In genomic region chr1:218275823-218276222, GRCh38 we compare ENCODE assay signal across 30 cellular contexts. TPM values are rescaled to one million over a fixed set of nuclear protein-coding genes. Genes with fewer than 3 reads are reported as not detected.
DNase-seq lines count a peak whose midpoint lies in the region; ATAC-seq, FAIRE-seq and TF ChIP-seq lines count a peak whose summit lies in the region.
"Had no signal": no experiment of that assay in that cellular context is flagged by ENCODE, and none has a peak within 500 bp of the region (broad histone marks: within the 10 kb centered on the region; RNA-seq: fewer than 3 reads in every experiment).

No MANE protein-coding gene starts in this region.

- H3K79me2 ChIP-seq in K562 (ENCODE audit: control insufficient read depth, insufficient read depth, low read length), result no peaks in the 10 kb centered on the region

- no peaks in the 10 kb centered on the region for H3K9me3 ChIP-seq in K562 (replicated peaks; ENCODE audit: control insufficient read depth, insufficient read depth, low read depth, low read length)
- H3K9me3 ChIP-seq: BE2C; BLaER1; BLaER1 treated with 17β-estradiol and CSF1 and Interleukin-3, amounts not matched to agents 10 nM and 100 nM; Caco-2 had no signal

- TF ChIP-seq EP300 in K562 (IDR thresholded peaks at IDR 0.05; ENCODE audit: low read length), result peak; percentile 5; the same call in 1 of the 2 replicates

- intact Hi-C loops in K562 (cut with micrococcal nuclease), result no loop called here

- POLR2A ChIA-PET in K562 (lab: Yijun Ruan, JAX), result interaction anchor here (0.8 to 2.0 kb wide), 2 partner anchors 9 to 28 kb away, joined by 3 to 6 read pairs; partner anchors contain the start of gene RRP15

- TF ChIP-seq POLR2A in K562 (conservative IDR thresholded peaks at IDR 0.05), result no peak

- DNase-seq in OCI-M1 (lab: John Stamatoyannopoulos, UW) (peak; percentile 34), K562 (ENCODE audit: extremely low read depth in 1 of 4, low spot score in 3 of 4) (no peak), foreskin melanocyte (no peak)
- DNase-seq: 8988T; ACHN; AML-193; BE2C; C1 segment of cervical spinal cord; Caco-2; Calu3; CD4-positive, alpha-beta memory T cell; CD4-positive, alpha-beta T cell; CD4-positive, CD25-positive, alpha-beta regulatory T cell; CD8-positive, alpha-beta memory T cell; CD8-positive, alpha-beta T cell; COR-L47; DMS 273 treated with DMSO at 0.1 percent for 48 hours; DMS153; DMS53; DMS79; DMS79 treated with DMSO at 0.1 percent for 48 hours; DND-41; EL had no signal

- H3K27me3 ChIP-seq in K562 (ENCODE audit: control insufficient read depth in 2 of 2, insufficient read depth in 2 of 2, low read length in 2 of 2), result 0 out of 5 replicates have a peak, but pooled peaks cover 0 to 4% of the 10 kb centered on the region in 2 experiments
- H3K27me3 ChIP-seq: BE2C; BLaER1; BLaER1 treated with 17β-estradiol and CSF1 and Interleukin-3, amounts not matched to agents 10 nM and 100 nM had no signal

- H3K4me2 ChIP-seq in K562 (ENCODE audit: insufficient read depth, low read length), result no peak overlapping the region
- H3K4me2 ChIP-seq: A549; BLaER1; BLaER1 treated with 17β-estradiol and CSF1 and Interleukin-3, amounts not matched to agents 10 nM and 100 nM had no signal

- no peaks in the 10 kb centered on the region for H4K20me1 ChIP-seq in K562 (replicated peaks; ENCODE audit: control insufficient read depth, insufficient read depth, low read length)
- H4K20me1 ChIP-seq: BLaER1; BLaER1 treated with 17β-estradiol and CSF1 and Interleukin-3, amounts not matched to agents 10 nM and 100 nM had no signal

- FAIRE-seq in K562 (lab: Jason Lieb, UNC), result no peak
- FAIRE-seq: A204.1, A549 had no signal

- H2AFZ ChIP-seq in K562 (ENCODE audit: low read depth, low read length), result no peak overlapping the region

- H3K4me3 ChIP-seq in K562, result no peak overlapping the region
- H3K4me3 ChIP-seq: A549; BLaER1; BLaER1 treated with 17β-estradiol and CSF1 and Interleukin-3, amounts not matched to agents 10 nM and 100 nM had no signal

- no peak overlapping the region for H3K27ac ChIP-seq in K562 (ENCODE audit: extremely low read depth, low read depth, low read length)
- H3K27ac ChIP-seq: 22Rv1; A549; BLaER1; BLaER1 treated with 17β-estradiol and CSF1 and Interleukin-3, amounts not matched to agents 10 nM and 100 nM; C4-2B had no signal

- peak; percentile 39; the same call in 2 of the 3 replicates for ATAC-seq in K562
- ATAC-seq in GM19397 (IDR thresholded peaks at IDR 0.05; ENCODE audit: unreplicated experiment), result no peak
- ATAC-seq: A549; CD8-positive, alpha-beta T cell had no signal

- CTCF ChIA-PET in K562 (lab: Yijun Ruan, JAX; ENCODE audit: low intra/inter-chr PET ratio), result no interaction called here

- no peak for TF ChIP-seq CTCF in K562 (IDR thresholded peaks at IDR 0.05 in 2 of 3, conservative IDR thresholded peaks at IDR 0.05 in 1 of 3; ENCODE audit: insufficient read depth in 2 of 3, low read depth in 1 of 3, low read length in 3 of 3)

- in situ Hi-C loops in K562 (cut with MboI), result no loop called here

- WGBS in K562 (ENCODE audit: insufficient coverage, low coverage, missing lambda C conversion rate), result 0% methylated on average over 2 of the region's 2 CpGs

- H3K4me1 ChIP-seq in K562 (replicated peaks in 1 of 2; ENCODE audit: control insufficient read depth in 2 of 2, insufficient read depth in 2 of 2, low read length in 2 of 2), result no peaks in the 10 kb centered on the region; a peak in 1 of 5 replicates
- H3K4me1 ChIP-seq: A549, BE2C, BLaER1, Caco-2 had no signal

- no TSS peak for BruUV-seq in K562 (replicated peaks; lab: Mats Ljungman, UMichigan)

- no peak overlapping the region for H3K9ac ChIP-seq in K562 (ENCODE audit: insufficient read depth in 1 of 2, low read depth in 2 of 2, low read length in 2 of 2)
- H3K9ac ChIP-seq: BLaER1; BLaER1 treated with 17β-estradiol and CSF1 and Interleukin-3, amounts not matched to agents 10 nM and 100 nM had no signal

- H3K9me1 ChIP-seq in K562 (ENCODE audit: control insufficient read depth, insufficient read depth, low read length), result no peaks in the 10 kb centered on the region

- TF ChIP-seq RAD21 in K562 (CRISPR knock-in tag; conservative IDR thresholded peaks at IDR 0.05 in 1 of 2, IDR thresholded peaks at IDR 0.05 in 1 of 2), result no peak

- H3K36me3 ChIP-seq in K562 (ENCODE audit: control insufficient read depth, insufficient read depth, low read length), result no peaks in the 10 kb centered on the region
- H3K36me3 ChIP-seq: BE2C; BLaER1; BLaER1 treated with 17β-estradiol and CSF1 and Interleukin-3, amounts not matched to agents 10 nM and 100 nM had no signal

TF ChIP-seq in K562, 482 proteins besides CTCF, POLR2A, EP300 and RAD21 (continues in another document):
- TF ChIP-seq KDM1A (IDR thresholded peaks at IDR 0.05), result peak; percentile 49 to 53; a peak in 3 of 4 replicates
- peak; percentile 62 for TF ChIP-seq TCF3 (CRISPR knock-in tag; IDR thresholded peaks at IDR 0.05)
- TF ChIP-seq CBFA2T3 (IDR thresholded peaks at IDR 0.05), result peak; percentile 62
- TF ChIP-seq TEAD4 (IDR thresholded peaks at IDR 0.05; ENCODE audit: low read length), result peak; percentile 24; the same call in 1 of the 2 replicates
- TF ChIP-seq TEAD4 (CRISPR knock-in tag; IDR thresholded peaks at IDR 0.05; ENCODE audit: borderline replicate concordance), result no peak
- no peak for TF ChIP-seq ZKSCAN3 (CRISPR knock-in tag; IDR thresholded peaks at IDR 0.05)
- TF ChIP-seq TAL1 (IDR thresholded peaks at IDR 0.05), result peak; percentile 43; the same call in 1 of the 2 replicates
- no peak for TF ChIP-seq KAT8 (IDR thresholded peaks at IDR 0.05; ENCODE audit: low read depth)
- TF ChIP-seq PKNOX1 (IDR thresholded peaks at IDR 0.05), result peak; percentile 33; the same call in 1 of the 2 replicates
- TF ChIP-seq ZNF436 (CRISPR knock-in tag; IDR thresholded peaks at IDR 0.05), result no peak
- TF ChIP-seq CBX3 (IDR thresholded peaks at IDR 0.05; ENCODE audit: borderline replicate concordance in 1 of 2, low read length in 2 of 2), result no peak
- TF ChIP-seq MEF2A (IDR thresholded peaks at IDR 0.05; ENCODE audit: control insufficient read depth, low read depth, low read length), result no peak
- TF ChIP-seq ARID1B (IDR thresholded peaks at IDR 0.05), result peak; percentile 68
- peak; percentile 29; the same call in 1 of the 2 replicates for TF ChIP-seq CBFA2T2 (conservative IDR thresholded peaks at IDR 0.05)
- no peak for TF ChIP-seq ELF1 (tag; IDR thresholded peaks at IDR 0.05)
- peak; percentile 58; the same call in 1 of the 2 replicates for TF ChIP-seq STAT5A (IDR thresholded peaks at IDR 0.05; ENCODE audit: borderline replicate concordance, low read length)
- 0 out of 4 replicates have a peak, but pooled peaks of 1 of the 2 experiments have one; percentile 23 for TF ChIP-seq HDAC1 (IDR thresholded peaks at IDR 0.05)

RNA-seq across cellular contexts. Expression of gene RRP15, which starts 9.3 kb away (rescaled TPM):
- 7.8 and 25.2 TPM in 2 replicates for total RNA-seq in K562 (2011; cell fraction: chromatin; rRNA removed; ENCODE audit: low replicate concordance)
- total RNA-seq in K562 (2011; cell fraction: nucleolus; rRNA removed), result 4.5 TPM in 2 replicates
- 10.2 and 16.1 TPM in 2 replicates for total RNA-seq in K562 (2011; cell fraction: nucleoplasm; rRNA removed)
- 14.8 and 17.5 TPM in 2 replicates for total RNA-seq in K562 (2014; rRNA removed)
- total RNA-seq in K562 (2014; rRNA removed; fragmentation: Illumina TruSeq; extraction: Trizol), result 58.1 and 72.6 TPM in 2 replicates
- total RNA-seq in K562 (2015; rRNA removed; fragmentation: Illumina TruSeq; extraction: Trizol), result 35.8 and 36.9 TPM in 2 replicates
- 42.1 and 42.9 TPM in 2 replicates for total RNA-seq in K562 (2021)
- 6.5 and 9.5 TPM in 2 replicates for polyA plus RNA-seq in K562 (2011; rRNA removed)
- 1.2 and 2.4 TPM in 2 replicates for polyA plus RNA-seq in K562 (2011; cell fraction: cytosol; rRNA removed)
- 2.6 and 2.9 TPM in 2 replicates for polyA plus RNA-seq in K562 (2011; cell fraction: nucleus; rRNA removed)
- polyA plus RNA-seq in K562 (2012), result 10.1 and 17.9 TPM in 2 replicates
- polyA plus RNA-seq in K562 (2014; fragmentation: Illumina TruSeq; extraction: Trizol), result 16.0 and 20.1 TPM in 2 replicates
- polyA plus RNA-seq in K562 (2014; fragmentation: Nextera tagmentation; extraction: Ambion mirVana), result 10 to 100 TPM; 29.3 to 54.8 TPM
- 9.2 and 12.5 TPM in 2 replicates for polyA plus RNA-seq in K562 (2014; rRNA removed)
- 15.9 and 16.6 TPM in 2 replicates for polyA minus RNA-seq in K562 (2011; rRNA and poly(A)+ RNA removed)
- polyA minus RNA-seq in K562 (2011; cell fraction: cytosol; rRNA and poly(A)+ RNA removed), result 3.5 and 7.6 TPM in 2 replicates
- polyA minus RNA-seq in K562 (2011; cell fraction: nucleus; rRNA and poly(A)+ RNA removed), result 5.8 and 13.2 TPM in 2 replicates
